Comparison of ENCODE assay signal across 11 cellular contexts in genomic region chrX:32483534-32484136, GRCh38.
DNase-seq lines count a peak whose midpoint lies in the region; ATAC-seq and TF ChIP-seq lines count a peak whose summit lies in the region.
"Had no signal": no experiment of that assay in that cellular context is flagged by ENCODE, and none has a peak within 500 bp of the region (broad histone marks: within the 10 kb centered on the region; RNA-seq: fewer than 3 reads in every experiment).

No MANE protein-coding gene starts in this region.

- H3K36me3 ChIP-seq in A673 (ENCODE audit: insufficient read depth, low read length, poor library complexity, severe bottlenecking) = no peaks in the 10 kb centered on the region

- POLR2A ChIA-PET in A673 (lab: Charles Lee; ENCODE audit: low non-redundant PET) = no interaction called here

- H3K4me3 ChIP-seq in A673 (ENCODE audit: low read depth, low read length, poor library complexity, severe bottlenecking) (no peak overlapping the region), fibroblast of villous mesenchyme (ENCODE audit: low read depth, low read length) (no peak overlapping the region)
- H3K4me3 ChIP-seq: heart left ventricle had no signal

- no peaks in the 10 kb centered on the region for H3K4me1 ChIP-seq in A673 (ENCODE audit: insufficient read depth, low read length, poor library complexity, severe bottlenecking)
- H3K4me1 ChIP-seq: heart left ventricle had no signal

- BruUV-seq in A673 (replicated peaks; lab: Mats Ljungman, UMichigan) = no TSS peak

- intact Hi-C loops in A673 (cut with micrococcal nuclease; ENCODE audit: unreplicated experiment) = no loop called here

- H3K27ac ChIP-seq in A673 (ENCODE audit: low read depth, low read length, poor library complexity, severe bottlenecking) = no peak overlapping the region
- H3K27ac ChIP-seq: heart left ventricle had no signal

- peak; percentile 9 for DNase-seq in A673 (ENCODE audit: low spot score)
- DNase-seq in NCI-H82 (lab: John Stamatoyannopoulos, UW) = peak; percentile 61
- DNase-seq in fibroblast of villous mesenchyme (ENCODE audit: low read depth) = no peak
- no peak for DNase-seq in foreskin melanocyte
- DNase-seq in NOMO-1 treated with DMSO at 0.1 percent for 48 hours (lab: John Stamatoyannopoulos, UW; ENCODE audit: unreplicated experiment) = no peak
- DNase-seq in mesenteric fat pad (ENCODE audit: low spot score) = no peak
- DNase-seq in activated CD8-positive, alpha-beta memory T cell treated with anti-CD3 and anti-CD28 coated beads, Interleukin-2, amount 50 U/mL, for 48 hours = no peak
- DNase-seq: activated naive CD8-positive, alpha-beta T cell treated with anti-CD3 and anti-CD28 coated beads, Interleukin-2, amount 50 U/mL, for 24 hours; heart left ventricle had no signal

- TF ChIP-seq CTCF in A673 (conservative IDR thresholded peaks at IDR 0.05; ENCODE audit: low read depth, low read length) (peak; percentile 52), fibroblast of villous mesenchyme (IDR thresholded peaks at IDR 0.05; ENCODE audit: insufficient read depth, low read depth, low read length) (peak; percentile 16)

- no peaks in the 10 kb centered on the region for H3K27me3 ChIP-seq in A673 (replicated peaks; ENCODE audit: insufficient read depth, low read depth, low read length, poor library complexity)
- H3K27me3 ChIP-seq: heart left ventricle had no signal

- peak; percentile 41 for ATAC-seq in GM18858 (IDR thresholded peaks at IDR 0.05; ENCODE audit: unreplicated experiment)
- ATAC-seq: activated naive CD8-positive, alpha-beta T cell treated with anti-CD3 and anti-CD28 coated beads, Interleukin-2, amount 50 U/mL, for 24 hours; heart left ventricle; WTC11 had no signal

- CTCF ChIA-PET in A673 (lab: Charles Lee) = no interaction called here

- H3K9me3 ChIP-seq in A673 (ENCODE audit: low read depth, low read length, poor library complexity, severe bottlenecking) = no peaks in the 10 kb centered on the region
- H3K9me3 ChIP-seq: heart left ventricle had no signal

Comparison
In these comparisons a context has a peak if more than half of its experiments do, and no peak if none do; other contexts are left out.
1. DNase-seq: peak in A673 (single experiment) and NCI-H82 (single experiment); none in fibroblast of villous mesenchyme (single experiment), foreskin melanocyte (single experiment), NOMO-1 treated with DMSO at 0.1 percent for 48 hours (single experiment), mesenteric fat pad (single experiment) and activated CD8-positive, alpha-beta memory T cell treated with anti-CD3 and anti-CD28 coated beads, Interleukin-2, amount 50 U/mL, for 48 hours (single experiment).